ENCODE assay signal across 20 cellular contexts in genomic region chr11:47028530-47029093, GRCh38.
A peak's percentile ranks its signal among the peaks of the same experiment; 100 is the strongest.
DNase-seq lines count a peak whose midpoint lies in the region; ATAC-seq and TF ChIP-seq lines count a peak whose summit lies in the region.
"Had no signal": no experiment of that assay in that cellular context is flagged by ENCODE, and none has a peak within 500 bp of the region (broad histone marks: within the 10 kb centered on the region; RNA-seq: fewer than 3 reads in every experiment).

No MANE protein-coding gene starts in this region.

- ATAC-seq in IMR-90 (ENCODE audit: low read depth): no peak

- no peak overlapping the region for H3K4ac ChIP-seq in IMR-90 (ENCODE audit: low read depth, low read length)
- H3K4ac ChIP-seq in mesendoderm (ENCODE audit: low read depth, low read length): no peak overlapping the region

- no peak overlapping the region for H3K27ac Mint-ChIP-seq in T-helper 2 cell treated with Interferon-gamma antibody and Interleukin-4, amounts not matched to agents 5 μg/mL and 100 μg/mL, for 36 hours
- no peak overlapping the region for H3K27ac Mint-ChIP-seq in osteocyte (ENCODE audit: unreplicated experiment)

- H3K9ac ChIP-seq in IMR-90 (ENCODE audit: low read depth, low read length): no peak overlapping the region
- no peak overlapping the region for H3K9ac ChIP-seq in mesendoderm (ENCODE audit: low read length)
- H3K9ac ChIP-seq: BLaER1 had no signal

- POLR2A ChIA-PET in IMR-90 (lab: Charles Lee; ENCODE audit: unreplicated experiment): no interaction called here

- H3K27me3 ChIP-seq in IMR-90 (ENCODE audit: control insufficient read depth, insufficient read depth, low read length): no peaks in the 10 kb centered on the region
- no peaks in the 10 kb centered on the region for H3K27me3 ChIP-seq in mesendoderm (ENCODE audit: insufficient read depth, low read length, poor library complexity)
- H3K27me3 ChIP-seq: BLaER1, Peyer's patch had no signal

- H3K27ac ChIP-seq in IMR-90 (ENCODE audit: insufficient read depth, low read length): no peak overlapping the region
- no peak overlapping the region for H3K27ac ChIP-seq in mesendoderm (ENCODE audit: low read depth, low read length)
- H3K27ac ChIP-seq: 22Rv1, BLaER1, Peyer's patch had no signal

- no peak overlapping the region for H2AK9ac ChIP-seq in IMR-90 (replicated peaks; ENCODE audit: low read depth, low read length, poor library complexity)

- H2BK5ac ChIP-seq in IMR-90 (ENCODE audit: low read depth, low read length, poor library complexity, severe bottlenecking) (no peak overlapping the region), mesendoderm (ENCODE audit: low read length) (no peak overlapping the region)

- intact Hi-C loops in IMR-90 (cut with micrococcal nuclease): no loop called here

- CTCF ChIA-PET in IMR-90 (lab: Yijun Ruan, JAX): interaction anchor here (0.6 to 0.7 kb wide), 2 partner anchors 116 to 277 kb away, joined by 3 read pairs; no protein-coding TSS in a partner anchor

- H4K20me1 ChIP-seq in IMR-90 (ENCODE audit: insufficient read depth, low read length): no peaks in the 10 kb centered on the region
- H4K20me1 ChIP-seq: BLaER1 had no signal

- no peaks in the 10 kb centered on the region for H3K4me1 ChIP-seq in IMR-90 (ENCODE audit: control insufficient read depth, insufficient read depth, low read length)
- H3K4me1 ChIP-seq in mesendoderm (ENCODE audit: control insufficient read depth, low read depth, low read length): peaks cover 5% of the 10 kb centered on the region
- H3K4me1 ChIP-seq: BLaER1, Peyer's patch had no signal

- no peak overlapping the region for H2BK20ac ChIP-seq in IMR-90 (ENCODE audit: low read depth, low read length)

- no peak for TF ChIP-seq RAD21 in IMR-90 (IDR thresholded peaks at IDR 0.05; ENCODE audit: low read length)

- no peak overlapping the region for H3K4me2 ChIP-seq in IMR-90 (ENCODE audit: low read depth, low read length)
- no peak overlapping the region for H3K4me2 ChIP-seq in mesendoderm (ENCODE audit: low read length)
- H3K4me2 ChIP-seq: BLaER1 had no signal

- no peak overlapping the region for H2AFZ ChIP-seq in IMR-90 (replicated peaks; ENCODE audit: low read length, poor library complexity)

- peaks cover 2% of the 10 kb centered on the region for H3K4me1 Mint-ChIP-seq in T-helper 2 cell treated with Interferon-gamma antibody and Interleukin-4, amounts not matched to agents 5 μg/mL and 100 μg/mL, for 36 hours (ENCODE audit: low read depth)
- no peaks in the 10 kb centered on the region for H3K4me1 Mint-ChIP-seq in osteocyte (ENCODE audit: unreplicated experiment)
- H3K4me1 Mint-ChIP-seq: CD4-positive, alpha-beta memory T cell had no signal

- no peaks in the 10 kb centered on the region for H3K36me3 ChIP-seq in IMR-90 (ENCODE audit: control insufficient read depth, insufficient read depth, low read length)
- H3K36me3 ChIP-seq in mesendoderm (ENCODE audit: control insufficient read depth, insufficient read depth, low read length): no peaks in the 10 kb centered on the region
- H3K36me3 ChIP-seq: BLaER1, Peyer's patch had no signal

- no peak overlapping the region for H3K4me3 ChIP-seq in IMR-90 (ENCODE audit: insufficient read depth, low read depth, low read length)
- no peak overlapping the region for H3K4me3 ChIP-seq in cardiac fibroblast (replicated peaks in 1 of 2; ENCODE audit: low read depth in 2 of 2, low read length in 2 of 2)
- no peak overlapping the region for H3K4me3 ChIP-seq in mesendoderm (ENCODE audit: low read length)
- H3K4me3 ChIP-seq: BLaER1, Peyer's patch had no signal

- H2BK15ac ChIP-seq in IMR-90 (ENCODE audit: low read depth, low read length) (no peak overlapping the region), mesendoderm (replicated peaks; ENCODE audit: low read depth) (no peak overlapping the region)

- BruUV-seq in IMR-90 (replicated peaks; lab: Mats Ljungman, UMichigan): no TSS peak

- no peaks in the 10 kb centered on the region for H3K36me3 Mint-ChIP-seq in T-helper 2 cell treated with Interferon-gamma antibody and Interleukin-4, amounts not matched to agents 5 μg/mL and 100 μg/mL, for 36 hours (ENCODE audit: low read depth)
- no peaks in the 10 kb centered on the region for H3K36me3 Mint-ChIP-seq in osteocyte (ENCODE audit: unreplicated experiment)

- no CpG with 5 or more reads among the region's 4 CpGs for WGBS in IMR-90 (ENCODE audit: extremely low coverage in 2 of 2, insufficient read length in 1 of 2), 2 experiments
- no CpG with 5 or more reads among the region's 4 CpGs for WGBS in mesendoderm (ENCODE audit: extremely low coverage, insufficient coverage, low lambda C conversion rate)

- no peaks in the 10 kb centered on the region for H3K9me3 Mint-ChIP-seq in T-helper 2 cell treated with Interferon-gamma antibody and Interleukin-4, amounts not matched to agents 5 μg/mL and 100 μg/mL, for 36 hours
- no peaks in the 10 kb centered on the region for H3K9me3 Mint-ChIP-seq in osteocyte (ENCODE audit: unreplicated experiment)

- TF ChIP-seq CTCF in IMR-90 (conservative IDR thresholded peaks at IDR 0.05; ENCODE audit: low read depth, low read length) (no peak), cardiac fibroblast (IDR thresholded peaks at IDR 0.05; ENCODE audit: low read depth, low read length) (no peak), osteocyte (IDR thresholded peaks at IDR 0.05) (no peak)

- in situ Hi-C loops in IMR-90 (cut with MboI; ENCODE audit: low sequenced_read_pairs): no loop called here

- H4K8ac ChIP-seq in IMR-90 (ENCODE audit: low read depth in 2 of 2, low read length in 2 of 2) (no peak overlapping the region), mesendoderm (ENCODE audit: low read depth, low read length) (peak overlapping the region; percentile 28)

- no peaks in the 10 kb centered on the region for H3K79me2 ChIP-seq in mesendoderm (ENCODE audit: control insufficient read depth, insufficient read depth, low read length)

- H3K56ac ChIP-seq in IMR-90 (ENCODE audit: extremely low read depth, insufficient read depth, low read length) (no peak overlapping the region), mesendoderm (ENCODE audit: low read length) (no peak overlapping the region)

- DNase-seq in T-helper 2 cell treated with Interferon-gamma antibody and Interleukin-4, amounts not matched to agents 5 μg/mL and 100 μg/mL, for 36 hours (ENCODE audit: low spot score): no peak
- DNase-seq in T-helper 2 cell: no peak
- DNase-seq in IMR-90: peak; percentile 19
- DNase-seq in cardiac fibroblast (ENCODE audit: low read depth in 2 of 2): peak; percentile 41 to 43
- DNase-seq in mesendoderm: no peak
- DNase-seq in GM03348 (ENCODE audit: low spot score): no peak
- DNase-seq in SKM-1 treated with dmso at 0.1 percent for 144 hours (lab: John Stamatoyannopoulos, UW; ENCODE audit: unreplicated experiment): no peak
- DNase-seq in osteocyte (ENCODE audit: extremely low spot score, unreplicated experiment): no peak
- DNase-seq: ACHN; CD4-positive, alpha-beta memory T cell; DND-41; KBM-7; NCI-H1105; NCI-H2029 treated with DMSO at 0.1 percent for 48 hours; NCI-H226; NCI-H524; NCI-H774; Peyer's patch had no signal

- no peak for TF ChIP-seq POLR2A in IMR-90 (IDR thresholded peaks at IDR 0.05; ENCODE audit: low read depth, low read length)

- no peaks in the 10 kb centered on the region for H3K9me1 ChIP-seq in IMR-90 (ENCODE audit: insufficient read depth, low read length)

- H4K5ac ChIP-seq in IMR-90 (ENCODE audit: low read depth, low read length) (no peak overlapping the region), mesendoderm (ENCODE audit: low read length) (no peak overlapping the region)

- H3K79me1 ChIP-seq in IMR-90 (ENCODE audit: low read depth in 1 of 2, low read length in 2 of 2) (no peaks in the 10 kb centered on the region; a peak in 1 of 4 replicates), mesendoderm (ENCODE audit: low read length) (no peaks in the 10 kb centered on the region)

- no peak overlapping the region for H2AK5ac ChIP-seq in IMR-90 (ENCODE audit: low read depth, low read length)
- H2AK5ac ChIP-seq in mesendoderm (ENCODE audit: low read length): no peak overlapping the region

- H3K27me3 Mint-ChIP-seq in T-helper 2 cell treated with Interferon-gamma antibody and Interleukin-4, amounts not matched to agents 5 μg/mL and 100 μg/mL, for 36 hours (ENCODE audit: low read depth): no peaks in the 10 kb centered on the region
- H3K27me3 Mint-ChIP-seq in osteocyte (ENCODE audit: unreplicated experiment): no peaks in the 10 kb centered on the region
- H3K27me3 Mint-ChIP-seq: CD4-positive, alpha-beta memory T cell had no signal

- no peak overlapping the region for H4K91ac ChIP-seq in IMR-90 (ENCODE audit: insufficient read depth, low read depth, low read length)

- dilution Hi-C loops in IMR-90 (cut with HindIII; ENCODE audit: low sequenced_read_pairs, unreplicated experiment): no loop called here

- no peaks in the 10 kb centered on the region for H3K9me3 ChIP-seq in IMR-90 (ENCODE audit: control insufficient read depth, insufficient read depth, low read length)
- H3K9me3 ChIP-seq: BLaER1, Peyer's patch had no signal

- H3K14ac ChIP-seq in IMR-90 (replicated peaks; ENCODE audit: low read depth, low read length): no peak overlapping the region

- no peak overlapping the region for H2BK120ac ChIP-seq in IMR-90 (ENCODE audit: low read depth, low read length)
- no peak overlapping the region for H2BK120ac ChIP-seq in mesendoderm (ENCODE audit: low read depth, low read length)

- peak overlapping the region; percentile 30 for H3K4me3 Mint-ChIP-seq in T-helper 2 cell treated with Interferon-gamma antibody and Interleukin-4, amounts not matched to agents 5 μg/mL and 100 μg/mL, for 36 hours
- no peak overlapping the region for H3K4me3 Mint-ChIP-seq in osteocyte (ENCODE audit: unreplicated experiment)
- H3K4me3 Mint-ChIP-seq: CD4-positive, alpha-beta memory T cell had no signal

- H3K23ac ChIP-seq in IMR-90 (ENCODE audit: low read depth, low read length): no peak overlapping the region
- H3K23ac ChIP-seq in mesendoderm (ENCODE audit: low read length): no peak overlapping the region

- H3K18ac ChIP-seq in IMR-90 (ENCODE audit: low read depth, low read length): no peak overlapping the region
- peak overlapping the region; percentile 75 for H3K18ac ChIP-seq in mesendoderm (ENCODE audit: low read length)

TF ChIP-seq in IMR-90, 13 proteins besides CTCF, POLR2A, EP300 and RAD21 (continues in another document):
- TF ChIP-seq USF2 (IDR thresholded peaks at IDR 0.05; ENCODE audit: low read depth, low read length) (no peak), NFE2L2 (IDR thresholded peaks at IDR 0.05; ENCODE audit: low read depth, low read length) (no peak), BHLHE40 (IDR thresholded peaks at IDR 0.05; ENCODE audit: low read depth, low read length) (no peak), RFX5 (IDR thresholded peaks at IDR 0.05; ENCODE audit: low read depth, low read length) (no peak), MXI1 (IDR thresholded peaks at IDR 0.05; ENCODE audit: borderline replicate concordance, low read depth, low read length) (no peak), SMC3 (IDR thresholded peaks at IDR 0.05; ENCODE audit: low read depth, low read length) (no peak)

Comparison
In these comparisons a context has a peak if more than half of its experiments do, and no peak if none do; other contexts are left out.
1. DNase-seq: peak in IMR-90 (single experiment) and cardiac fibroblast (2 of 2); none in T-helper 2 cell treated with Interferon-gamma antibody and Interleukin-4, amounts not matched to agents 5 μg/mL and 100 μg/mL, for 36 hours (single experiment), T-helper 2 cell (0 of 5), mesendoderm (single experiment), GM03348 (single experiment), SKM-1 treated with dmso at 0.1 percent for 144 hours (single experiment) and osteocyte (single experiment).